Comparison of ENCODE assay signal across 1 cellular context in genomic region chr1:150165622-150166612, GRCh38.
TF ChIP-seq lines count a peak whose summit lies in the region.

No MANE protein-coding gene starts in this region.

TF ChIP-seq in H1, 55 proteins besides CTCF, POLR2A, EP300 and RAD21 (continued from another document):
- no peak for TF ChIP-seq ATF2 (IDR thresholded peaks at IDR 0.05; ENCODE audit: low read length)
- TF ChIP-seq PHF8 (conservative IDR thresholded peaks at IDR 0.05; ENCODE audit: low read depth, low read length) = no peak
